Comparison of ENCODE assay signal across 20 cellular contexts in the genomic region with DNA sequence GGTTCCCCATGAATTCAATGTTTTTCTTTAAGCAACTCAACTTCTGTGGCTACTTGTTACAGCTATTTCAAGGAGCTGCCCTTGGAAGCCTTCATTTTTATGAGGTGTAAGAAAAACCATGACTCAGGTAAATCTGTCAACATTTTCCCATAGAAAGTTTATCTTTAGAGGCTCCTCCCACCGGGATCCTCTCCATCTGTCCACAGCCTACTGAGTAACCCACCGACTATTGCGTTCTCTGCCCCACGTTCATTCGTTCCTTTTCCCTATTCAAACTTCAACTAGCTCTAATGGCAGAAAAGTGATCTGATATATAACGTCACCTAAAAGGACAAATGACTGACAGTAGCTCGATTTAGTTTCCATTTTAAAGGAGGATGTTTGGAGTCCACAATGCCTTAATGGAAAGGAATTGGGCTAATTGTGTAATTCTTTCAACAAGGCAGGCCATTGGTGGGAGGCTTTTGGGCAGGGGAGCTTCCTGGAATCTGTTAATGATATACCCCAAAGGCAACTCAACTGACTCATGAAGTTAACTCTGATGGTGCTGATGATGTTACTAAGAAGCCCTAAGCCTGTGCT. TPM values are rescaled to one million over a fixed set of nuclear protein-coding genes. Genes with fewer than 3 reads are reported as not detected.
A peak's percentile ranks its signal among the peaks of the same experiment; 100 is the strongest.
DNase-seq lines count a peak whose midpoint lies in the region; ATAC-seq lines count a peak whose summit lies in the region.
"Had no signal": no experiment of that assay in that cellular context is flagged by ENCODE, and none has a peak within 500 bp of the region (broad histone marks: within the 10 kb centered on the region; RNA-seq: fewer than 3 reads in every experiment).

No MANE protein-coding gene starts in this region.

- DNase-seq in CD8-positive, alpha-beta memory T cell: no peak
- peak; percentile 76 for DNase-seq in Karpas-422
- DNase-seq in kidney glomerular epithelial cell (lab: John Stamatoyannopoulos, UW): peak; percentile 89
- DNase-seq in posterior vena cava (ENCODE audit: low spot score): no peak
- no peak for DNase-seq in AG20443 (ENCODE audit: low spot score)
- no peak for DNase-seq in superior temporal gyrus (ENCODE audit: extremely low spot score)
- DNase-seq: activated gamma-delta T cell treated with Interleukin-2 at 50 U/mL for 16 hours; Caco-2; cerebellar nuclear complex; H7; KG1; NCI-H2107; SK-N-SH; stimulated activated CD4-positive, alpha-beta T cell treated with anti-CD3 and anti-CD28 coated beads, Interleukin-2, amount 100 ng/mL, for 24 hours; stomach had no signal

- H3K9ac ChIP-seq in Karpas-422 (ENCODE audit: low read length): peak overlapping the region; percentile 82
- H3K9ac ChIP-seq: SK-N-SH had no signal

- peaks cover 19% of the 10 kb centered on the region for H3K4me1 ChIP-seq in CD8-positive, alpha-beta memory T cell (ENCODE audit: insufficient read depth, low read length)
- H3K4me1 ChIP-seq in Karpas-422 (ENCODE audit: low read length): peaks cover 87% of the 10 kb centered on the region
- H3K4me1 ChIP-seq: Caco-2 had no signal

- POLR2A ChIA-PET in CD8-positive, alpha-beta memory T cell (lab: Charles Lee): interaction anchor here (0.5 to 5.7 kb wide), 3 partner anchors 14 to 434 kb away, joined by 3 to 123 read pairs (median 3); partner anchors contain the start of gene NR3C1

- H4K20me1 ChIP-seq in Karpas-422 (ENCODE audit: insufficient read depth, low read depth, low read length): no peaks in the 10 kb centered on the region

- H3K27ac Mint-ChIP-seq in CD8-positive, alpha-beta memory T cell: peak overlapping the region in 2 of 8 donors; percentile 13
- H3K27ac Mint-ChIP-seq: mesothelial cell of epicardium, progenitor cell of endocrine pancreas had no signal

- no peak overlapping the region for H3K4me3 ChIP-seq in CD8-positive, alpha-beta memory T cell (ENCODE audit: low read length)
- H3K4me3 ChIP-seq in Karpas-422 (ENCODE audit: low read length): peak overlapping the region; percentile 74
- H3K4me3 ChIP-seq: stomach had no signal

- H3K79me2 ChIP-seq in Karpas-422 (ENCODE audit: low read length): peaks cover 65% of the 10 kb centered on the region

- no peaks in the 10 kb centered on the region for H3K9me3 ChIP-seq in CD8-positive, alpha-beta memory T cell (ENCODE audit: low read length)
- no peaks in the 10 kb centered on the region for H3K9me3 ChIP-seq in Karpas-422 (ENCODE audit: low read length)
- H3K9me3 ChIP-seq: Caco-2, SK-N-SH, stomach had no signal

- peak overlapping the region in 4 of 7 donors; percentile 15 to 62 (median 37) for H3K4me3 Mint-ChIP-seq in CD8-positive, alpha-beta memory T cell
- H3K4me3 Mint-ChIP-seq: mesothelial cell of epicardium had no signal

- intact Hi-C loops in posterior vena cava (cut with DNase I): no loop called here

- H3K4me2 ChIP-seq in Karpas-422 (ENCODE audit: low read depth, low read length, poor library complexity, severe bottlenecking): peak overlapping the region; percentile 93
- H3K4me2 ChIP-seq: SK-N-SH had no signal

- CTCF ChIA-PET in CD8-positive, alpha-beta memory T cell (lab: Charles Lee): interaction anchor here (1.3 to 5.7 kb wide), 2 partner anchors 23 to 29 kb away, joined by 3 to 71 read pairs; partner anchors contain the start of gene NR3C1

- no peaks in the 10 kb centered on the region for H3K27me3 ChIP-seq in CD8-positive, alpha-beta memory T cell (ENCODE audit: insufficient read depth, low read length, poor library complexity, severe bottlenecking)
- H3K27me3 ChIP-seq in Karpas-422 (ENCODE audit: low read length): no peaks in the 10 kb centered on the region
- H3K27me3 ChIP-seq: stomach had no signal

- H3K36me3 ChIP-seq in CD8-positive, alpha-beta memory T cell (ENCODE audit: insufficient read depth, low read length): no peaks in the 10 kb centered on the region
- H3K36me3 ChIP-seq in Karpas-422 (ENCODE audit: insufficient read depth, low read length): peaks cover 25% of the 10 kb centered on the region
- H3K36me3 ChIP-seq: stomach had no signal

- ATAC-seq in GM18861 (IDR thresholded peaks at IDR 0.05; ENCODE audit: unreplicated experiment): peak; percentile 36
- ATAC-seq in GM19023 (IDR thresholded peaks at IDR 0.05; ENCODE audit: unreplicated experiment): no peak
- ATAC-seq: esophagus mucosa had no signal

- peaks cover 41 to 90% (median 77%) of the 10 kb centered on the region in 3 donors for H3K4me1 Mint-ChIP-seq in CD8-positive, alpha-beta memory T cell

- peaks cover 0 to 8% (median 1%) of the 10 kb centered on the region in 3 donors for H3K36me3 Mint-ChIP-seq in CD8-positive, alpha-beta memory T cell
- H3K36me3 Mint-ChIP-seq: mesothelial cell of epicardium had no signal

- H3K27ac ChIP-seq in CD8-positive, alpha-beta memory T cell (ENCODE audit: low read depth, low read length): no peak overlapping the region
- H3K27ac ChIP-seq in Karpas-422 (ENCODE audit: low read length): peak overlapping the region; percentile 96
- H3K27ac ChIP-seq: stomach had no signal

- H2AFZ ChIP-seq in Karpas-422 (ENCODE audit: low read length): no peak overlapping the region

- no peaks in the 10 kb centered on the region for H3K27me3 Mint-ChIP-seq in CD8-positive, alpha-beta memory T cell

- no peaks in the 10 kb centered on the region for H3K9me3 Mint-ChIP-seq in CD8-positive, alpha-beta memory T cell
- H3K9me3 Mint-ChIP-seq: mesothelial cell of epicardium had no signal

- no peaks in the 10 kb centered on the region for H3K9me2 ChIP-seq in Karpas-422 (replicated peaks; ENCODE audit: insufficient read depth, low read length)
- H3K9me2 ChIP-seq: SK-N-SH had no signal

RNA-seq across cellular contexts. Expression of gene NR3C1, which starts 29.3 kb away (rescaled TPM):
- total RNA-seq in CD8-positive, alpha-beta memory T cell: 10 to 100 TPM; 65.3 to 66.5 TPM
- 85.5 TPM for polyA plus RNA-seq in CD8-positive, alpha-beta memory T cell
- total RNA-seq in Karpas-422 (2014; rRNA removed; shearing (Covaris generic); ENCODE audit: low replicate concordance): 189 and 364 TPM in 2 replicates
- total RNA-seq in posterior vena cava: 10 to 100 TPM; 67.8 to 73.5 TPM

Comparison
In these comparisons a context has a peak if more than half of its experiments do, and no peak if none do; other contexts are left out.
1. DNase-seq: peak in Karpas-422 (single experiment) and kidney glomerular epithelial cell (single experiment); none in CD8-positive, alpha-beta memory T cell (0 of 5), posterior vena cava (single experiment), AG20443 (single experiment) and superior temporal gyrus (single experiment).